21 cellular contexts compared by ENCODE assay signal in the genomic region with DNA sequence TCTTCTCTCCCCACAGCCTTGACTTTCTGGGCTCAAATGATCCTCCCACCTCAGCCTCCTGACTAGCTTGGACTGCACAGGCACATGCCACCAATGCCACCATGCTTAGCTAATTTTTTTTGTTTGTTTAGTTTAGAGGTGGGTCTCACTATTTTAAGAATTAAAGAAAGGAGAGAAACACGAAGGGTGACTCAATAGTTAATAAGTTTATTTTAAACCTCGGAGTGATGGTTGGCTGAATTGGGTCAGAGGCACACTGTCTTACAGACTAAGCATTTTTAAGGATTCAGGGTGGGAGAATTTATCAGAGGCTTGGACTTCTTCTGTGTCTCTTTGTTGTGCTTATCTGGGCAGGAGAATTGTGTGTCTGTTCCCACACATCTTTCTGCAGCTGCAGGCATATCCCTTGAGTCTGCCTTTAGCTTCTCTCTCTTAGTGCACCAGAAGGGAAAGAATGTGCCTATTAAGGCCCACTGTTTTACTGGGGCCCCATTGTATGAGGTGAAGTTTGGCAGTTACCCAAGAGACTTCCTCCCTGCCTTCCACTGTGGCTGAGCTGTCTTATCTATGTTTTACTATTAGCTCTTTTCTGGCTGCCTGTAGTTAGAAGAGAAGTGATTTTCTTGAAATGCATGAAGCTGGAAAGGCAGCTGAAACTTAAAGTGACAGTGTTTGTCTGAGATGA.
"Had no signal": no experiment of that assay in that cellular context is flagged by ENCODE, and none has a peak within 500 bp of the region (broad histone marks: within the 10 kb centered on the region; RNA-seq: fewer than 3 reads in every experiment).

No MANE protein-coding gene starts in this region.

- DNase-seq: activated B cell treated with CpG ODN at 0.5 μM for 24 hours; activated CD4-positive, alpha-beta T cell treated with anti-CD3 and anti-CD28 coated beads for 48 hours; activated CD8-positive, alpha-beta T cell treated with anti-CD3 and anti-CD28 coated beads for 36 hours; activated effector memory CD4-positive, alpha-beta T cell treated with Interleukin-2 at 50 U/mL for 16 hours; activated naive CD4-positive, alpha-beta T cell treated with anti-CD3 and anti-CD28 coated beads, Interleukin-2, amount 10 ng/mL, durations not matched to agents 7 days and 5 days; activated naive CD8-positive, alpha-beta T cell treated with anti-CD3 and anti-CD28 coated beads, Interleukin-2, amount 50 U/mL, for 24 hours; activated T-cell treated with anti-CD3 and anti-CD28 coated beads, Interleukin-2, amount 50 U/mL, for 24 hours; anterior cingulate cortex; caudate nucleus; effector memory CD8-positive, alpha-beta T cell; foreskin keratinocyte; hypothalamus; islet precursor cell; lower lobe of right lung; naive thymus-derived CD8-positive, alpha-beta T cell; ovary; spleen; stimulated activated CD4-positive, alpha-beta T cell treated with anti-CD3 and anti-CD28 coated beads, Interleukin-4, amount 100 ng/mL, for 4 hours; upper lobe of right lung had no signal

- H3K27ac ChIP-seq: foreskin keratinocyte, lower lobe of right lung, ovary, spleen, thoracic aorta, upper lobe of right lung had no signal

- ATAC-seq: activated CD8-positive, alpha-beta T cell treated with anti-CD3 and anti-CD28 coated beads for 36 hours; activated naive CD8-positive, alpha-beta T cell treated with anti-CD3 and anti-CD28 coated beads, Interleukin-2, amount 50 U/mL, for 24 hours; effector memory CD8-positive, alpha-beta T cell; foreskin keratinocyte; lower lobe of right lung; naive thymus-derived CD8-positive, alpha-beta T cell; stimulated activated memory B cell treated with anti-CD40 and anti-IgM and Interleukin-4, amounts not matched to agents 10 μg/mL and 1 μg/mL and 100 μg/mL, for 72 hours; upper lobe of right lung had no signal

- H3K36me3 ChIP-seq: lower lobe of right lung, ovary, spleen, thoracic aorta, upper lobe of right lung had no signal

- H3K9me3 ChIP-seq: lower lobe of right lung, thoracic aorta, upper lobe of right lung had no signal

- H3K4me1 ChIP-seq: foreskin keratinocyte, lower lobe of right lung, spleen, upper lobe of right lung had no signal

- H3K4me3 ChIP-seq: lower lobe of right lung, ovary, spleen, thoracic aorta, upper lobe of right lung had no signal

- H3K27me3 ChIP-seq: foreskin keratinocyte, ovary, spleen, upper lobe of right lung had no signal
